14 cellular contexts compared by ENCODE assay signal in the genomic region with DNA sequence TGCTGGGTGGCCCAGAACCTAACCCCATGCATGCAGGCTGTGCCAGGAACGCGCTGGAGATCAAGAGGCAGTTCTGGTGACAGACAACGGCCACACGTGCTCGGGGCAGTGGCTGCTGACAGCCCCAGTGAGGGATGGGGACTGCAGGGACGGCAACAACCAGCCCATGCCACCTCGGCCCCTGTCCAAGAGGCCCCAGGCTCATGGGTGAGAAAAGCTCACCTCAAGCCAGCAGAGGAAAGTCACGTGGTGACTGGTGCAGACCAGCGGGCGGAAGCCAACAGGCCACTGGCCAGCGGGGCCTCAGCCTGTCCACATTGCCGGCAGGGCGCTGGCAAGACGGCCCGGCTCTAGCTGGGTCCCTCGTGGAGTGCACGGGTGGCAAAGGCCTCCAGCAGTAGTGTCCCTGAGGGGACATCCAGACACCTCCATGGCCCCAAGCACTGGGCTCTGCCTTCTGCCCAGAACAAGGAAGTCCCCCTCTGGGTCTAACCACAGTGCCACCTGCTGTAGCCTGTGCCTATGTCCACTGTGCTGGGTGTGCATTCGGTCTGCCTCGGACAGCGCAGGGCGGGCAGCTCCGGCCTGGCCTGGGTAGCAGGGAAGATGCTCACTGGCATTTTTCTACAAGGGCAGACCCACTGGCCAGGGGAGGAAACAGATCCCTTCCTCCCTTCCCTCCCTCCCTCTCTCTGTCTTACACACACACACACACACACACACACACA.
A peak's percentile ranks its signal among the peaks of the same experiment; 100 is the strongest.
DNase-seq lines count a peak whose midpoint lies in the region; ATAC-seq and TF ChIP-seq lines count a peak whose summit lies in the region.
"Had no signal": no experiment of that assay in that cellular context is flagged by ENCODE, and none has a peak within 500 bp of the region (broad histone marks: within the 10 kb centered on the region; RNA-seq: fewer than 3 reads in every experiment).

No MANE protein-coding gene starts in this region.

- TF ChIP-seq CTCF in adrenal gland (IDR thresholded peaks at IDR 0.05): no peak
- TF ChIP-seq CTCF in cardiac muscle cell (IDR thresholded peaks at IDR 0.05; ENCODE audit: low read depth, low read length): no peak
- TF ChIP-seq CTCF in prostate gland (IDR thresholded peaks at IDR 0.05): no peak

- H3K4me2 ChIP-seq in neuronal stem cell (ENCODE audit: insufficient read depth, low read length, poor library complexity, severe bottlenecking): no peak overlapping the region
- H3K4me2 ChIP-seq: A549 had no signal

- DNase-seq in AG08395 (ENCODE audit: low spot score) (peak; percentile 14), adrenal gland (peak; percentile 63 to 94 (median 80)), cardiac muscle cell (ENCODE audit: low read depth in 1 of 2, low spot score in 1 of 2) (no peak), neuronal stem cell (ENCODE audit: low spot score) (no peak), COR-L47 (lab: John Stamatoyannopoulos, UW) (no peak), prostate gland (ENCODE audit: low spot score) (no peak), T-helper 2 cell (no peak)
- DNase-seq in activated CD4-positive, alpha-beta T cell treated with anti-CD3 and anti-CD28 coated beads for 36 hours: no peak
- DNase-seq: activated CD4-positive, alpha-beta T cell treated with anti-CD3 and anti-CD28 coated beads for 4 hours; activated T-cell treated with anti-CD3 and anti-CD28 coated beads, Interleukin-2, amount 50 U/mL, for 72 hours; DMS153; natural killer cell; T-cell had no signal

- CTCF ChIA-PET in activated CD4-positive, alpha-beta T cell treated with anti-CD3 and anti-CD28 coated beads for 36 hours (lab: Charles Lee): no interaction called here

- H2BK12ac ChIP-seq in neuronal stem cell (ENCODE audit: low read length): peak overlapping the region; percentile 78

- no peak overlapping the region for H3K4me3 ChIP-seq in adrenal gland
- H3K4me3 ChIP-seq in cardiac muscle cell: no peak overlapping the region
- no peak overlapping the region for H3K4me3 ChIP-seq in neuronal stem cell (ENCODE audit: low read length in 2 of 2)
- no peak overlapping the region for H3K4me3 ChIP-seq in prostate gland
- H3K4me3 ChIP-seq: A549 had no signal

- H3K18ac ChIP-seq in neuronal stem cell (ENCODE audit: low read length): peak overlapping the region; percentile 97

- no peak for ATAC-seq in activated CD4-positive, alpha-beta T cell treated with anti-CD3 and anti-CD28 coated beads for 36 hours
- ATAC-seq: activated T-cell treated with anti-CD3 and anti-CD28 coated beads, Interleukin-2, amount 50 U/mL, for 72 hours; T-cell had no signal

- H3K14ac ChIP-seq in neuronal stem cell (ENCODE audit: low read length): peak overlapping the region; percentile 97

- no peak overlapping the region for H2BK15ac ChIP-seq in neuronal stem cell (ENCODE audit: low read length)

- H3K36me3 ChIP-seq in adrenal gland (replicated peaks in 1 of 2): peaks cover 0 to 20% of the 10 kb centered on the region in 2 donors
- H3K36me3 ChIP-seq in cardiac muscle cell: peaks cover 6% of the 10 kb centered on the region
- peaks cover 13 to 14% of the 10 kb centered on the region in 2 donors for H3K36me3 ChIP-seq in neuronal stem cell (replicated peaks in 1 of 2; ENCODE audit: control insufficient read depth in 2 of 2, insufficient read depth in 2 of 2, low read length in 2 of 2)
- peaks cover 6 to 12% of the 10 kb centered on the region in 2 donors for H3K36me3 ChIP-seq in prostate gland

- peak overlapping the region; percentile 89 for H4K91ac ChIP-seq in neuronal stem cell (ENCODE audit: low read depth, low read length, poor library complexity)

- no peak for TF ChIP-seq POLR2A in adrenal gland (IDR thresholded peaks at IDR 0.05)
- no peak for TF ChIP-seq POLR2A in prostate gland (IDR thresholded peaks at IDR 0.05)

- no peak overlapping the region for H2BK120ac ChIP-seq in neuronal stem cell (ENCODE audit: low read depth, low read length)

- peak overlapping the region; percentile 94 for H3K23ac ChIP-seq in neuronal stem cell (ENCODE audit: low read depth, low read length, poor library complexity)

- POLR2A ChIA-PET in activated CD4-positive, alpha-beta T cell treated with anti-CD3 and anti-CD28 coated beads for 36 hours (lab: Charles Lee): no interaction called here

- no peaks in the 10 kb centered on the region for H3K4me1 Mint-ChIP-seq in activated CD4-positive, alpha-beta T cell treated with anti-CD3 and anti-CD28 coated beads for 36 hours

- peak overlapping the region; percentile 64 for H3K9ac ChIP-seq in neuronal stem cell (ENCODE audit: low read depth, low read length, poor library complexity)

- peaks cover 15% of the 10 kb centered on the region for H3K36me3 Mint-ChIP-seq in activated CD4-positive, alpha-beta T cell treated with anti-CD3 and anti-CD28 coated beads for 36 hours (ENCODE audit: low read depth)
- H3K36me3 Mint-ChIP-seq: natural killer cell had no signal

- H3K27me3 Mint-ChIP-seq in activated CD4-positive, alpha-beta T cell treated with anti-CD3 and anti-CD28 coated beads for 36 hours: no peaks in the 10 kb centered on the region
- H3K27me3 Mint-ChIP-seq: T-cell had no signal

- 49 to 55% (median 54%) methylated on average over 7 to 22 of the region's 22 CpGs; no CpG with 5 or more reads in 1 of the 4 donors for WGBS in adrenal gland, 4 donors
- WGBS in neuronal stem cell (ENCODE audit: extremely low coverage in 2 of 2, insufficient read length in 2 of 2, insufficient replicate concordance in 1 of 2), 2 donors: no CpG with 5 or more reads among the region's 22 CpGs
- WGBS in prostate gland: 61% methylated on average over 21 of the region's 22 CpGs

- peak overlapping the region; percentile 1 for H4K8ac ChIP-seq in neuronal stem cell (ENCODE audit: low read depth, low read length)

- peak overlapping the region; percentile 67 for H3K4ac ChIP-seq in neuronal stem cell (ENCODE audit: low read length)

- H3K9me3 ChIP-seq in adrenal gland (replicated peaks in 1 of 3) (no peaks in the 10 kb centered on the region), cardiac muscle cell (ENCODE audit: low read depth) (no peaks in the 10 kb centered on the region), neuronal stem cell (replicated peaks in 1 of 2; ENCODE audit: control insufficient read depth in 2 of 2, insufficient read depth in 1 of 2, low read depth in 1 of 2, low read length in 2 of 2) (peaks cover 0 to 5% of the 10 kb centered on the region in 2 donors), prostate gland (no peaks in the 10 kb centered on the region)
- H3K9me3 ChIP-seq: A549 had no signal

- H3K27me3 ChIP-seq in adrenal gland (no peaks in the 10 kb centered on the region), cardiac muscle cell (no peaks in the 10 kb centered on the region), neuronal stem cell (ENCODE audit: control insufficient read depth in 3 of 3, insufficient read depth in 3 of 3, low read depth in 1 of 3, low read length in 3 of 3) (peaks cover 0 to 2% (median 0%) of the 10 kb centered on the region in 3 experiments), prostate gland (replicated peaks; ENCODE audit: insufficient read depth) (no peaks in the 10 kb centered on the region)

- no peak overlapping the region for H3K4me3 Mint-ChIP-seq in activated CD4-positive, alpha-beta T cell treated with anti-CD3 and anti-CD28 coated beads for 36 hours
- H3K4me3 Mint-ChIP-seq: activated T-cell treated with anti-CD3 and anti-CD28 coated beads, Interleukin-2, amount 50 U/mL, for 72 hours; T-cell had no signal

- peaks cover 5% of the 10 kb centered on the region for H3K79me1 ChIP-seq in neuronal stem cell (ENCODE audit: low read depth, low read length)

- no peak overlapping the region for H2AFZ ChIP-seq in neuronal stem cell (ENCODE audit: low read length)

- peak overlapping the region in 3 of 5 donors; percentile 11 to 75 (median 60) for H3K27ac ChIP-seq in adrenal gland
- H3K27ac ChIP-seq in cardiac muscle cell: peak overlapping the region; percentile 14
- no peak overlapping the region for H3K27ac ChIP-seq in neuronal stem cell (replicated peaks; ENCODE audit: low read length)
- H3K27ac ChIP-seq in prostate gland: peak overlapping the region in 1 of 2 donors; percentile 30

- intact Hi-C loops in adrenal gland (cut with DNase I): no loop called here
- intact Hi-C loops in prostate gland (cut with DNase I): no loop called here
- intact Hi-C loops in activated CD4-positive, alpha-beta T cell treated with anti-CD3 and anti-CD28 coated beads for 36 hours (cut with DNase I, micrococcal nuclease): no loop called here

- H2BK5ac ChIP-seq in neuronal stem cell (ENCODE audit: low read length): peak overlapping the region; percentile 19

- H3K4me1 ChIP-seq in adrenal gland (replicated peaks in 1 of 2) (peaks cover 8 to 31% of the 10 kb centered on the region in 2 donors), cardiac muscle cell (ENCODE audit: low read depth) (no peaks in the 10 kb centered on the region), neuronal stem cell (ENCODE audit: control insufficient read depth in 2 of 2, insufficient read depth in 1 of 2, low read depth in 1 of 2, low read length in 2 of 2) (peaks cover 25 to 29% of the 10 kb centered on the region in 2 donors), prostate gland (replicated peaks) (no peaks in the 10 kb centered on the region)
- H3K4me1 ChIP-seq: A549 had no signal

- H3K9me3 Mint-ChIP-seq in activated CD4-positive, alpha-beta T cell treated with anti-CD3 and anti-CD28 coated beads for 36 hours (ENCODE audit: low read depth): no peaks in the 10 kb centered on the region
- H3K9me3 Mint-ChIP-seq: natural killer cell, T-cell had no signal

- no peak overlapping the region for H3K27ac Mint-ChIP-seq in activated CD4-positive, alpha-beta T cell treated with anti-CD3 and anti-CD28 coated beads for 36 hours
- H3K27ac Mint-ChIP-seq: activated T-cell treated with anti-CD3 and anti-CD28 coated beads, Interleukin-2, amount 50 U/mL, for 72 hours; T-cell had no signal

- H2AK5ac ChIP-seq in neuronal stem cell (ENCODE audit: low read depth, low read length): peak overlapping the region; percentile 100

Comparison
In these comparisons a context has a peak if more than half of its experiments do, and no peak if none do; other contexts are left out.
1. DNase-seq: peak in AG08395 (single experiment) and adrenal gland (7 of 7); none in cardiac muscle cell (0 of 2), neuronal stem cell (single experiment), COR-L47 (single experiment), prostate gland (single experiment), activated CD4-positive, alpha-beta T cell treated with anti-CD3 and anti-CD28 coated beads for 36 hours (single experiment) and T-helper 2 cell (0 of 5).